15 cellular contexts compared by ENCODE assay signal in the genomic region with DNA sequence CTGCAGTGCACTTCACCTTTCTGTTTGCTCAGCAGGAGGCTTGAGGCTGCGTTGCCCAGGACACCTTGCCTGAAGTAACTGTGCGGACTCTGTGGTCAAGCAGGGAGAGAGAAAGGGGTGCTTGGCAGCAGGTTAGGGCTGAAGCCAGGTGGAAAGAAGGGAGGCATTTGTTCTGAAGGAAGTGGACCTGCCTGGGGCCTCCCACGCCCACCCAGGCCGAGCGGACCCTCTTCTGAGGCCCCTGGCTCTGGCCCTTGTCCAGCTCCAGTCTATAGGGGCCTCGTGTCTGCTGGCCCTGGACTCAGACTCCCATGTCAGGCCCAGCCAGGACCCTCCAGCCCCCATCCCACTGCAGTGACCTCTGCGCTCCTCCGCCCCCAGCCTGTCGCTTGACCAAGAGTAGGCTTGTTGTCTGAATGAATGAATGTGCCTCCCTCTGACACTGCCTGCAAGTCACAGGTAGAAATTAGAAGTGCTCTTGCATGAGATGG. TPM values are rescaled to one million over a fixed set of nuclear protein-coding genes. Genes with fewer than 3 reads are reported as not detected.
DNase-seq lines count a peak whose midpoint lies in the region; ATAC-seq, FAIRE-seq and TF ChIP-seq lines count a peak whose summit lies in the region.
"Had no signal": no experiment of that assay in that cellular context is flagged by ENCODE, and none has a peak within 500 bp of the region (broad histone marks: within the 10 kb centered on the region; RNA-seq: fewer than 3 reads in every experiment).

No MANE protein-coding gene starts in this region.

- WGBS in spleen, 5 donors: 88 to 98% (median 93%) methylated on average over 9 of the region's 9 CpGs

- ATAC-seq in HG03378 (IDR thresholded peaks at IDR 0.05; ENCODE audit: unreplicated experiment): no peak
- ATAC-seq: esophagus mucosa had no signal

- H3K9me3 ChIP-seq in kidney (ENCODE audit: control insufficient read depth in 1 of 2, low read length in 2 of 2) (peaks cover 0 to 13% of the 10 kb centered on the region in 2 donors), spleen (peaks cover 10 to 35% (median 30%) of the 10 kb centered on the region in 8 donors)

- H3K4me3 ChIP-seq in kidney (ENCODE audit: low read length in 2 of 2) (no peak overlapping the region), spleen (peak overlapping the region in 2 of 8 donors; percentile 69 to 78)
- H3K4me3 ChIP-seq: HAP-1 had no signal

- intact Hi-C loops in kidney (cut with DNase I): no loop called here
- intact Hi-C loops in spleen (cut with DNase I; ENCODE audit: low total_unique reads): no loop called here

- no peak overlapping the region for H3K9ac ChIP-seq in kidney (ENCODE audit: low read length in 2 of 2)

- H3K36me3 ChIP-seq in kidney (ENCODE audit: control insufficient read depth in 1 of 2, insufficient read depth in 2 of 2, low read length in 2 of 2) (peaks cover 0 to 5% of the 10 kb centered on the region in 2 donors), spleen (peaks cover 0 to 17% (median 8%) of the 10 kb centered on the region in 6 donors)
- H3K36me3 ChIP-seq: HAP-1, WERI-Rb-1 had no signal

- H3K27ac ChIP-seq in kidney (ENCODE audit: low read depth in 2 of 2, low read length in 2 of 2) (no peak overlapping the region), spleen (no peak overlapping the region)
- H3K27ac ChIP-seq: WERI-Rb-1 had no signal

- TF ChIP-seq CTCF in kidney (IDR thresholded peaks at IDR 0.05; ENCODE audit: borderline replicate concordance, extremely low read depth, insufficient read depth) (no peak), spleen (IDR thresholded peaks at IDR 0.05 in 8 of 11, conservative IDR thresholded peaks at IDR 0.05 in 3 of 11) (no peak)

- no peak for FAIRE-seq in kidney (lab: Jason Lieb, UNC)
- FAIRE-seq: HTR-8/SVneo had no signal

- peak; percentile 6 for DNase-seq in activated CD4-positive, alpha-beta T cell treated with anti-CD3 and anti-CD28 coated beads for 1 hour
- no peak for DNase-seq in activated CD4-positive, alpha-beta T cell treated with anti-CD3 and anti-CD28 coated beads, Interleukin-2, amount 50 U/mL, for 1 hour
- DNase-seq in NCI-H2196 treated with DMSO at 0.1 percent for 48 hours (lab: John Stamatoyannopoulos, UW; ENCODE audit: unreplicated experiment): peak; percentile 53
- DNase-seq in kidney: peak; percentile 62
- peak; percentile 62 for DNase-seq in spleen
- DNase-seq in NOMO-1 (lab: John Stamatoyannopoulos, UW; ENCODE audit: unreplicated experiment in 2 of 2): no peak
- no peak for DNase-seq in amniotic stem cell (lab: John Stamatoyannopoulos, UW)
- DNase-seq: activated effector memory CD4-positive, alpha-beta T cell treated with anti-CD3 and anti-CD28 coated beads, Interleukin-2, amount 50 U/mL, for 16 hours; NCI-H1048; trophoblast cell; WERI-Rb-1 had no signal

- peaks cover 0 to 55% (median 13%) of the 10 kb centered on the region in 7 donors for H3K27me3 ChIP-seq in spleen (replicated peaks in 1 of 7)

- no peak for TF ChIP-seq POLR2A in spleen (IDR thresholded peaks at IDR 0.05)

- peaks cover 8 to 22% of the 10 kb centered on the region in 2 donors for H3K4me1 ChIP-seq in kidney (ENCODE audit: control insufficient read depth in 1 of 2, insufficient read depth in 1 of 2, low read depth in 1 of 2, low read length in 2 of 2)
- H3K4me1 ChIP-seq in spleen: peaks cover 12 to 59% (median 35%) of the 10 kb centered on the region in 6 donors
- H3K4me1 ChIP-seq: HAP-1 had no signal

RNA-seq across cellular contexts. Expression of a gene that starts 2.5 kb away (rescaled TPM):
- total RNA-seq in kidney (42.1 TPM), spleen (10 to 100 TPM; 41.2 to 85.3 (median 66.2) TPM)
- polyA plus RNA-seq in kidney (ENCODE audit: insufficient read depth, low read depth, low replicate concordance) (3.0 TPM), spleen (1 to 10 TPM; 2.6 to 9.5 (median 4.6) TPM)

Comparison
In these comparisons a context has a peak if more than half of its experiments do, and no peak if none do; other contexts are left out.
1. DNase-seq: peak in activated CD4-positive, alpha-beta T cell treated with anti-CD3 and anti-CD28 coated beads for 1 hour (single experiment), NCI-H2196 treated with DMSO at 0.1 percent for 48 hours (single experiment), kidney (single experiment) and spleen (single experiment); none in activated CD4-positive, alpha-beta T cell treated with anti-CD3 and anti-CD28 coated beads, Interleukin-2, amount 50 U/mL, for 1 hour (single experiment), NOMO-1 (0 of 2) and amniotic stem cell (single experiment).